1 cellular context compared by ENCODE assay signal in genomic region chr2:110806053-110806452, GRCh38.
TF ChIP-seq lines count a peak whose summit lies in the region.

No MANE protein-coding gene starts in this region.

TF ChIP-seq in GM12878, 131 proteins besides CTCF, POLR2A, EP300 and RAD21 (continued from another document):
- TF ChIP-seq SPI1 (IDR thresholded peaks at IDR 0.05; ENCODE audit: borderline replicate concordance, insufficient read depth, low read depth, low read length) (peak; percentile 4; the same call in 1 of the 2 replicates), REST (IDR thresholded peaks at IDR 0.05; ENCODE audit: low read depth, low read length) (no peak), CBFB (IDR thresholded peaks at IDR 0.05; ENCODE audit: low read depth) (no peak), KAT2A (conservative IDR thresholded peaks at IDR 0.05; ENCODE audit: control insufficient read depth, low read depth, low read length) (no peak), SMAD5 (IDR thresholded peaks at IDR 0.05; ENCODE audit: low read depth) (no peak), POLR2AphosphoS2 (IDR thresholded peaks at IDR 0.05; ENCODE audit: low read depth, low read length) (no peak), HDAC2 (IDR thresholded peaks at IDR 0.05) (no peak), HSF1 (IDR thresholded peaks at IDR 0.05; ENCODE audit: low read depth, low read length) (no peak), BHLHE40 (IDR thresholded peaks at IDR 0.05; ENCODE audit: borderline replicate concordance in 1 of 2, low read depth in 2 of 2, low read length in 1 of 2) (peak; percentile 83 to 91), PAX5 (IDR thresholded peaks at IDR 0.05; ENCODE audit: borderline replicate concordance, low read depth, low read length) (peak; percentile 88), RUNX3 (IDR thresholded peaks at IDR 0.05; ENCODE audit: low read length) (peak; percentile 80), IKZF1 (conservative IDR thresholded peaks at IDR 0.05) (no peak), TARDBP (IDR thresholded peaks at IDR 0.05; ENCODE audit: borderline replicate concordance) (no peak), PBX3 (IDR thresholded peaks at IDR 0.05; ENCODE audit: insufficient replicate concordance, low read depth, low read length) (no peak), NR2F1 (conservative IDR thresholded peaks at IDR 0.05) (peak; percentile 65), MLLT1 (IDR thresholded peaks at IDR 0.05) (no peak), MYB (IDR thresholded peaks at IDR 0.05; ENCODE audit: borderline replicate concordance, low read depth, low read length) (no peak), ETV6 (conservative IDR thresholded peaks at IDR 0.05 in 1 of 2, IDR thresholded peaks at IDR 0.05 in 1 of 2; ENCODE audit: borderline replicate concordance in 1 of 2, low read depth in 1 of 2) (no peak), ZNF217 (IDR thresholded peaks at IDR 0.05) (no peak), PML (IDR thresholded peaks at IDR 0.05; ENCODE audit: low read length) (no peak), HCFC1 (IDR thresholded peaks at IDR 0.05; ENCODE audit: low read length) (no peak), ATF3 (IDR thresholded peaks at IDR 0.05; ENCODE audit: borderline replicate concordance, extremely low read depth, low read depth, low read length) (no peak), SRF (IDR thresholded peaks at IDR 0.05; ENCODE audit: low read depth in 2 of 2, low read length in 2 of 2) (no peak), ZBED1 (IDR thresholded peaks at IDR 0.05; ENCODE audit: borderline replicate concordance) (no peak), RB1 (IDR thresholded peaks at IDR 0.05; ENCODE audit: borderline replicate concordance) (no peak), SMAD1 (IDR thresholded peaks at IDR 0.05; ENCODE audit: low read depth, partially characterized antibody) (no peak)
